ENCODE assay signal across 19 cellular contexts in genomic region chr9:84206801-84207200, GRCh38.
A peak's percentile ranks its signal among the peaks of the same experiment; 100 is the strongest.
DNase-seq lines count a peak whose midpoint lies in the region; TF ChIP-seq lines count a peak whose summit lies in the region.
"Had no signal": no experiment of that assay in that cellular context is flagged by ENCODE, and none has a peak within 500 bp of the region (broad histone marks: within the 10 kb centered on the region; RNA-seq: fewer than 3 reads in every experiment).

No MANE protein-coding gene starts in this region.

- DNase-seq in AG10803 (ENCODE audit: low read depth) (peak; percentile 17), H7 (peak; percentile 18), suprapubic skin (ENCODE audit: low spot score in 2 of 2) (no peak), KBM-7 (no peak), DMS153 (lab: John Stamatoyannopoulos, UW) (no peak), AML-193 (lab: John Stamatoyannopoulos, UW) (no peak)
- DNase-seq: ACHN; BE2C; CD4-positive, alpha-beta memory T cell; DMS79; MM.1S; NCI-H1092 treated with DMSO at 0.1 percent for 48 hours; NCI-H2081 treated with DMSO at 0.1 percent for 48 hours; NCI-H510A; NCI-H748 treated with DMSO at 0.1 percent for 48 hours; OCI-M1; SHP77 treated with DMSO at 0.1 percent for 48 hours had no signal

- no peak for TF ChIP-seq EP300 in suprapubic skin (IDR thresholded peaks at IDR 0.05)

- 72 to 76% methylated on average over 7 of the region's 7 CpGs for WGBS in ectodermal cell, 2 experiments
- WGBS in suprapubic skin: 79% methylated on average over 7 of the region's 7 CpGs

- peak overlapping the region; percentile 51 for H3K27ac ChIP-seq in ectodermal cell (ENCODE audit: insufficient read depth, low read depth, low read length, poor library complexity, severe bottlenecking)
- peak overlapping the region; percentile 13 for H3K27ac ChIP-seq in suprapubic skin

- TF ChIP-seq POLR2A in suprapubic skin (IDR thresholded peaks at IDR 0.05): no peak

- H3K36me3 ChIP-seq in H7 (replicated peaks; ENCODE audit: control insufficient read depth, insufficient read depth, low read length) (no peaks in the 10 kb centered on the region), ectodermal cell (ENCODE audit: control insufficient read depth, insufficient read depth, low read length) (no peaks in the 10 kb centered on the region), suprapubic skin (no peaks in the 10 kb centered on the region)
- H3K36me3 ChIP-seq: BE2C, HAP-1 had no signal

- in situ Hi-C loops in KBM-7 (cut with MboI; ENCODE audit: low pct_unique_long_range_greater_than_20kb, low sequenced_read_pairs): no loop called here

- TF ChIP-seq CTCF in AG10803 (conservative IDR thresholded peaks at IDR 0.05; ENCODE audit: low read length): no peak; the same call in 1 of the 2 replicates
- TF ChIP-seq CTCF in suprapubic skin (IDR thresholded peaks at IDR 0.05): no peak

- H3K4me1 ChIP-seq in ectodermal cell (ENCODE audit: control insufficient read depth, insufficient read depth, low read length): peaks cover 9% of the 10 kb centered on the region
- peaks cover 2% of the 10 kb centered on the region for H3K4me1 ChIP-seq in suprapubic skin
- H3K4me1 ChIP-seq: BE2C, HAP-1 had no signal

- peak overlapping the region; percentile 19 for H3K4me3 ChIP-seq in AG10803 (ENCODE audit: low read length)
- no peak overlapping the region for H3K4me3 ChIP-seq in H7 (ENCODE audit: insufficient read depth, low read depth, low read length)
- no peak overlapping the region for H3K4me3 ChIP-seq in ectodermal cell (ENCODE audit: insufficient read depth, low read depth, low read length)
- H3K4me3 ChIP-seq in suprapubic skin: no peak overlapping the region
- H3K4me3 ChIP-seq: HAP-1 had no signal

- H3K27me3 ChIP-seq in H7 (ENCODE audit: control insufficient read depth, insufficient read depth, low read length) (no peaks in the 10 kb centered on the region), ectodermal cell (ENCODE audit: control insufficient read depth, insufficient read depth, low read length, poor library complexity, severe bottlenecking) (no peaks in the 10 kb centered on the region), suprapubic skin (no peaks in the 10 kb centered on the region)

- H3K9me3 ChIP-seq in ectodermal cell (ENCODE audit: control insufficient read depth, low read length) (no peaks in the 10 kb centered on the region), suprapubic skin (no peaks in the 10 kb centered on the region)
- H3K9me3 ChIP-seq: BE2C, HAP-1 had no signal

Comparison
In these comparisons a context has a peak if more than half of its experiments do, and no peak if none do; other contexts are left out.
1. DNase-seq: peak in AG10803 (single experiment) and H7 (single experiment); none in suprapubic skin (0 of 2), KBM-7 (single experiment), DMS153 (single experiment) and AML-193 (0 of 2).